ENCODE assay signal across 2 cellular contexts in genomic region chr5:73564644-73565165, GRCh38.
TF ChIP-seq lines count a peak whose summit lies in the region.

No MANE protein-coding gene starts in this region.

TF ChIP-seq in HEK293T, 16 proteins besides CTCF, POLR2A, EP300 and RAD21 (continued from another document):
- no peak for TF ChIP-seq PKNOX1 (IDR thresholded peaks at IDR 0.05)
- no peak for TF ChIP-seq SP1 (IDR thresholded peaks at IDR 0.05)
- TF ChIP-seq BHLHE40 (IDR thresholded peaks at IDR 0.05; ENCODE audit: borderline replicate concordance): no peak
- no peak for TF ChIP-seq FOXM1 (IDR thresholded peaks at IDR 0.05; ENCODE audit: borderline replicate concordance)
- no peak for TF ChIP-seq FOXA1 (IDR thresholded peaks at IDR 0.05)
- no peak for TF ChIP-seq ARNT (IDR thresholded peaks at IDR 0.05)
- no peak for TF ChIP-seq TARDBP (IDR thresholded peaks at IDR 0.05)
- TF ChIP-seq SUZ12 (IDR thresholded peaks at IDR 0.05): no peak

TF ChIP-seq in SK-N-SH, 30 proteins besides CTCF, POLR2A, EP300 and RAD21 (continued from another document):
- TF ChIP-seq REST (IDR thresholded peaks at IDR 0.05; ENCODE audit: low read depth, low read length) (no peak), GABPA (IDR thresholded peaks at IDR 0.05; ENCODE audit: low read depth) (no peak), TCF12 (IDR thresholded peaks at IDR 0.05) (no peak), FOXM1 (IDR thresholded peaks at IDR 0.05; ENCODE audit: low read depth) (no peak), TEAD4 (IDR thresholded peaks at IDR 0.05; ENCODE audit: borderline replicate concordance, insufficient read depth) (no peak), POLR2AphosphoS5 (IDR thresholded peaks at IDR 0.05; ENCODE audit: low read depth, low read length) (no peak)
